In genomic region chr14:92760524-92760805, GRCh38 we compare ENCODE assay signal across 1 cellular context.
TF ChIP-seq lines count a peak whose summit lies in the region.

No MANE protein-coding gene starts in this region.

TF ChIP-seq in GM12878, 131 proteins besides CTCF, POLR2A, EP300 and RAD21:
- TF ChIP-seq MLLT1 (IDR thresholded peaks at IDR 0.05) (peak; percentile 67), MAX (IDR thresholded peaks at IDR 0.05; ENCODE audit: low read depth, low read length) (no peak)
TF ChIP-seq in GM12878: peak in this region for 1.
